Comparison of ENCODE assay signal across 1 cellular context in genomic region chr4:145770124-145770523, GRCh38.
TF ChIP-seq lines count a peak whose summit lies in the region.

No MANE protein-coding gene starts in this region.

TF ChIP-seq in HEK293, 187 proteins besides CTCF, POLR2A, EP300 and RAD21 (continued from another document):
- TF ChIP-seq ZNF518A (tag by site-specific recombination; conservative IDR thresholded peaks at IDR 0.05; ENCODE audit: low read depth) (peak; percentile 76), ZNF623 (tag by site-specific recombination; IDR thresholded peaks at IDR 0.05) (peak; percentile 60), ZNF747 (tag by site-specific recombination; IDR thresholded peaks at IDR 0.05) (no peak), RBAK (tag by site-specific recombination; IDR thresholded peaks at IDR 0.05) (no peak), ZBTB8A (tag by site-specific recombination; IDR thresholded peaks at IDR 0.05) (peak; percentile 63; the same call in 1 of the 2 replicates), ZNF433 (tag by site-specific recombination; IDR thresholded peaks at IDR 0.05; ENCODE audit: low read depth) (0 out of 2 replicates have a peak, but pooled peaks have one; percentile 36), ZNF555 (tag by site-specific recombination; conservative IDR thresholded peaks at IDR 0.05) (peak; percentile 72), ZBTB11 (tag by site-specific recombination; conservative IDR thresholded peaks at IDR 0.05; ENCODE audit: low read depth) (peak; percentile 70), ZXDB (tag by site-specific recombination; IDR thresholded peaks at IDR 0.05) (peak; percentile 39; the same call in 1 of the 2 replicates), ZNF140 (tag by site-specific recombination; IDR thresholded peaks at IDR 0.05) (peak; percentile 68; the same call in 1 of the 2 replicates), ZNF19 (tag by site-specific recombination; IDR thresholded peaks at IDR 0.05; ENCODE audit: low read depth) (0 out of 2 replicates have a peak, but pooled peaks have one; percentile 17), ZNF292 (tag by site-specific recombination; IDR thresholded peaks at IDR 0.05; ENCODE audit: borderline replicate concordance, low read depth) (peak; percentile 36; the same call in 1 of the 2 replicates), ZNF202 (tag by site-specific recombination; IDR thresholded peaks at IDR 0.05; ENCODE audit: borderline replicate concordance) (peak; percentile 14; the same call in 1 of the 2 replicates), ZNF670 (tag by site-specific recombination; IDR thresholded peaks at IDR 0.05; ENCODE audit: low read depth) (no peak)
- TF ChIP-seq, protein P1, sequence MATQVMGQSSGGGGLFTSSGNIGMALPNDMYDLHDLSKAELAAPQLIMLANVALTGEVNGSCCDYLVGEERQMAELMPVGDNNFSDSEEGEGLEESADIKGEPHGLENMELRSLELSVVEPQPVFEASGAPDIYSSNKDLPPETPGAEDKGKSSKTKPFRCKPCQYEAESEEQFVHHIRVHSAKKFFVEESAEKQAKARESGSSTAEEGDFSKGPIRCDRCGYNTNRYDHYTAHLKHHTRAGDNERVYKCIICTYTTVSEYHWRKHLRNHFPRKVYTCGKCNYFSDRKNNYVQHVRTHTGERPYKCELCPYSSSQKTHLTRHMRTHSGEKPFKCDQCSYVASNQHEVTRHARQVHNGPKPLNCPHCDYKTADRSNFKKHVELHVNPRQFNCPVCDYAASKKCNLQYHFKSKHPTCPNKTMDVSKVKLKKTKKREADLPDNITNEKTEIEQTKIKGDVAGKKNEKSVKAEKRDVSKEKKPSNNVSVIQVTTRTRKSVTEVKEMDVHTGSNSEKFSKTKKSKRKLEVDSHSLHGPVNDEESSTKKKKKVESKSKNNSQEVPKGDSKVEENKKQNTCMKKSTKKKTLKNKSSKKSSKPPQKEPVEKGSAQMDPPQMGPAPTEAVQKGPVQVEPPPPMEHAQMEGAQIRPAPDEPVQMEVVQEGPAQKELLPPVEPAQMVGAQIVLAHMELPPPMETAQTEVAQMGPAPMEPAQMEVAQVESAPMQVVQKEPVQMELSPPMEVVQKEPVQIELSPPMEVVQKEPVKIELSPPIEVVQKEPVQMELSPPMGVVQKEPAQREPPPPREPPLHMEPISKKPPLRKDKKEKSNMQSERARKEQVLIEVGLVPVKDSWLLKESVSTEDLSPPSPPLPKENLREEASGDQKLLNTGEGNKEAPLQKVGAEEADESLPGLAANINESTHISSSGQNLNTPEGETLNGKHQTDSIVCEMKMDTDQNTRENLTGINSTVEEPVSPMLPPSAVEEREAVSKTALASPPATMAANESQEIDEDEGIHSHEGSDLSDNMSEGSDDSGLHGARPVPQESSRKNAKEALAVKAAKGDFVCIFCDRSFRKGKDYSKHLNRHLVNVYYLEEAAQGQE (tag by site-specific recombination; IDR thresholded peaks at IDR 0.05) = peak; percentile 59; the same call in 1 of the 2 replicates
- TF ChIP-seq, protein P2, sequence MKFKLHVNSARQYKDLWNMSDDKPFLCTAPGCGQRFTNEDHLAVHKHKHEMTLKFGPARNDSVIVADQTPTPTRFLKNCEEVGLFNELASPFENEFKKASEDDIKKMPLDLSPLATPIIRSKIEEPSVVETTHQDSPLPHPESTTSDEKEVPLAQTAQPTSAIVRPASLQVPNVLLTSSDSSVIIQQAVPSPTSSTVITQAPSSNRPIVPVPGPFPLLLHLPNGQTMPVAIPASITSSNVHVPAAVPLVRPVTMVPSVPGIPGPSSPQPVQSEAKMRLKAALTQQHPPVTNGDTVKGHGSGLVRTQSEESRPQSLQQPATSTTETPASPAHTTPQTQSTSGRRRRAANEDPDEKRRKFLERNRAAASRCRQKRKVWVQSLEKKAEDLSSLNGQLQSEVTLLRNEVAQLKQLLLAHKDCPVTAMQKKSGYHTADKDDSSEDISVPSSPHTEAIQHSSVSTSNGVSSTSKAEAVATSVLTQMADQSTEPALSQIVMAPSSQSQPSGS (tag by site-specific recombination; IDR thresholded peaks at IDR 0.05; ENCODE audit: low read depth) = no peak
